In genomic region chr12:76562158-76562557, GRCh38 we compare ENCODE assay signal across 28 cellular contexts. TPM values are rescaled to one million over a fixed set of nuclear protein-coding genes. Genes with fewer than 3 reads are reported as not detected.
DNase-seq lines count a peak whose midpoint lies in the region; TF ChIP-seq lines count a peak whose summit lies in the region.
"Had no signal": no experiment of that assay in that cellular context is flagged by ENCODE, and none has a peak within 500 bp of the region (broad histone marks: within the 10 kb centered on the region; RNA-seq: fewer than 3 reads in every experiment).

No MANE protein-coding gene starts in this region.

- TF ChIP-seq CTCF in neural progenitor cell (IDR thresholded peaks at IDR 0.05) = no peak
- no peak for TF ChIP-seq CTCF in Peyer's patch (IDR thresholded peaks at IDR 0.05)

- H3K4me1 ChIP-seq in adipocyte (ENCODE audit: control insufficient read depth, insufficient read depth, low read length) (peaks cover 28% of the 10 kb centered on the region), neural progenitor cell (peaks cover 31% of the 10 kb centered on the region), Peyer's patch (peaks cover 0 to 11% (median 6%) of the 10 kb centered on the region in 4 donors)

- H3F3A ChIP-seq in neural progenitor cell (ENCODE audit: low read depth) = peaks cover 26% of the 10 kb centered on the region

- H3K79me2 ChIP-seq in neural progenitor cell (ENCODE audit: low read depth) = peaks cover 18% of the 10 kb centered on the region

- no peak overlapping the region for H2AFZ ChIP-seq in neural progenitor cell (replicated peaks)

- H3K9ac ChIP-seq in adipocyte (ENCODE audit: low read length) (peak overlapping the region; percentile 42), neural progenitor cell (no peak overlapping the region)
- H3K9ac ChIP-seq: KMS-11 had no signal

- no peak for TF ChIP-seq POLR2A in Peyer's patch (IDR thresholded peaks at IDR 0.05)

- no peaks in the 10 kb centered on the region for H3K9me3 ChIP-seq in adipocyte (ENCODE audit: control insufficient read depth, low read length)
- H3K9me3 ChIP-seq in neural progenitor cell (ENCODE audit: low read depth) = no peaks in the 10 kb centered on the region
- no peaks in the 10 kb centered on the region for H3K9me3 ChIP-seq in Peyer's patch
- H3K9me3 ChIP-seq: esophagus squamous epithelium, mucosa of descending colon, ovary had no signal

- H3K4me2 ChIP-seq in neural progenitor cell = no peak overlapping the region
- H3K4me2 ChIP-seq: KMS-11 had no signal

- no peaks in the 10 kb centered on the region for H3K9me3 Mint-ChIP-seq in neural progenitor cell
- H3K9me3 Mint-ChIP-seq: activated CD4-positive, alpha-beta memory T cell treated with anti-CD3 and anti-CD28 coated beads for 36 hours; activated naive CD4-positive, alpha-beta T cell treated with anti-CD3 and anti-CD28 coated beads for 36 hours; activated T-cell treated with anti-CD3 and anti-CD28 coated beads, Interleukin-2, amount 50 U/mL, for 72 hours; CD8-positive, alpha-beta T cell; nephron; T-helper 1 cell treated with Interleukin-12 subunit alpha and Interleukin-12 subunit beta and Interleukin-4 antibody, amounts not matched to agents 30 μg/mL and 1 μg/mL, for 36 hours had no signal

- H3K27me3 ChIP-seq in adipocyte (replicated peaks; ENCODE audit: control insufficient read depth, insufficient read depth, low read length) (no peaks in the 10 kb centered on the region), neural progenitor cell (no peaks in the 10 kb centered on the region), Peyer's patch (no peaks in the 10 kb centered on the region)
- H3K27me3 ChIP-seq: brain microvascular endothelial cell, esophagus squamous epithelium, ovary had no signal

- no peaks in the 10 kb centered on the region for H3K36me3 ChIP-seq in adipocyte (ENCODE audit: control insufficient read depth, insufficient read depth, low read length, severe bottlenecking)
- no peaks in the 10 kb centered on the region for H3K36me3 ChIP-seq in neural progenitor cell
- no peaks in the 10 kb centered on the region for H3K36me3 ChIP-seq in Peyer's patch
- H3K36me3 ChIP-seq: brain microvascular endothelial cell, esophagus squamous epithelium, ovary had no signal

- H3K27me3 Mint-ChIP-seq in neural progenitor cell (ENCODE audit: insufficient read depth, low read depth) = no peaks in the 10 kb centered on the region
- H3K27me3 Mint-ChIP-seq: activated CD4-positive, alpha-beta memory T cell treated with anti-CD3 and anti-CD28 coated beads for 36 hours had no signal

- H3K4me3 Mint-ChIP-seq in neural progenitor cell = no peak overlapping the region
- H3K4me3 Mint-ChIP-seq: activated CD4-positive, alpha-beta memory T cell treated with anti-CD3 and anti-CD28 coated beads for 36 hours; activated naive CD4-positive, alpha-beta T cell treated with anti-CD3 and anti-CD28 coated beads for 36 hours; activated T-cell treated with anti-CD3 and anti-CD28 coated beads, Interleukin-2, amount 50 U/mL, for 72 hours; CD8-positive, alpha-beta T cell; T-helper 1 cell treated with Interleukin-12 subunit alpha and Interleukin-12 subunit beta and Interleukin-4 antibody, amounts not matched to agents 30 μg/mL and 1 μg/mL, for 36 hours had no signal

- H3K36me3 Mint-ChIP-seq in neural progenitor cell = no peaks in the 10 kb centered on the region
- H3K36me3 Mint-ChIP-seq: activated CD4-positive, alpha-beta memory T cell treated with anti-CD3 and anti-CD28 coated beads for 36 hours had no signal

- no peak overlapping the region for H3K27ac Mint-ChIP-seq in neural progenitor cell
- H3K27ac Mint-ChIP-seq: activated CD4-positive, alpha-beta memory T cell treated with anti-CD3 and anti-CD28 coated beads for 36 hours; activated naive CD4-positive, alpha-beta T cell treated with anti-CD3 and anti-CD28 coated beads for 36 hours; CD8-positive, alpha-beta T cell; nephron; T-helper 1 cell treated with Interleukin-12 subunit alpha and Interleukin-12 subunit beta and Interleukin-4 antibody, amounts not matched to agents 30 μg/mL and 1 μg/mL, for 36 hours had no signal

- H3K27ac ChIP-seq in neural progenitor cell (no peak overlapping the region), Peyer's patch (no peak overlapping the region)
- H3K27ac ChIP-seq: brain microvascular endothelial cell, esophagus squamous epithelium, KMS-11, ovary had no signal

- DNase-seq in NOMO-1 (lab: John Stamatoyannopoulos, UW; ENCODE audit: unreplicated experiment in 2 of 2) = peak; percentile 8 to 49
- DNase-seq in NOMO-1 treated with dmso at 0.1 percent for 144 hours (lab: John Stamatoyannopoulos, UW; ENCODE audit: unreplicated experiment) = no peak
- DNase-seq in NCI-H526 treated with DMSO at 0.1 percent for 48 hours (lab: John Stamatoyannopoulos, UW) = peak; percentile 18
- DNase-seq in adipocyte (ENCODE audit: low read depth) = no peak
- DNase-seq in neural progenitor cell (ENCODE audit: low spot score) = peak; percentile 15
- DNase-seq in anterior cingulate cortex (lab: John Stamatoyannopoulos, UW) = no peak
- no peak for DNase-seq in effector CD8-positive, alpha-beta T cell (lab: John Stamatoyannopoulos, UW)
- DNase-seq in Peyer's patch = no peak
- DNase-seq: activated CD4-positive, alpha-beta memory T cell treated with anti-CD3 and anti-CD28 coated beads for 36 hours; activated naive CD4-positive, alpha-beta T cell treated with anti-CD3 and anti-CD28 coated beads for 36 hours; activated T-cell treated with anti-CD3 and anti-CD28 coated beads, Interleukin-2, amount 50 U/mL, for 72 hours; brain microvascular endothelial cell; CD8-positive, alpha-beta T cell; DMS153; esophagus squamous epithelium; kidney glomerular epithelial cell; mucosa of descending colon; NCI-H1048; NCI-H2107; NCI-H345; NCI-H748 treated with DMSO at 0.1 percent for 48 hours; ovary; retina; small intestine; stimulated activated naive CD4-positive, alpha-beta T cell had no signal

- peak overlapping the region; percentile 44 for H3K4me3 ChIP-seq in adipocyte (ENCODE audit: low read length)
- H3K4me3 ChIP-seq in neural progenitor cell = no peak overlapping the region
- H3K4me3 ChIP-seq in Peyer's patch = no peak overlapping the region
- H3K4me3 ChIP-seq: esophagus squamous epithelium, mucosa of descending colon, ovary had no signal

- peaks cover 9% of the 10 kb centered on the region for H4K20me1 ChIP-seq in neural progenitor cell (ENCODE audit: low read depth)

- peaks cover 22% of the 10 kb centered on the region for H3K4me1 Mint-ChIP-seq in neural progenitor cell

RNA-seq across cellular contexts. Expression of gene OSBPL8, which starts 2.6 kb away (rescaled TPM):
- total RNA-seq in neural progenitor cell (ENCODE audit: low replicate concordance) (73.0 and 93.6 TPM in 2 replicates), Peyer's patch (10 to 100 TPM; 39.0 to 69.3 (median 49.0) TPM)

Comparison
In these comparisons a context has a peak if more than half of its experiments do, and no peak if none do; other contexts are left out.
1. DNase-seq: peak in NOMO-1 (2 of 2), NCI-H526 treated with DMSO at 0.1 percent for 48 hours (single experiment) and neural progenitor cell (single experiment); none in NOMO-1 treated with dmso at 0.1 percent for 144 hours (single experiment), adipocyte (single experiment), anterior cingulate cortex (0 of 58), effector CD8-positive, alpha-beta T cell (single experiment) and Peyer's patch (0 of 3).